In genomic region chr15:44719293-44719999, GRCh38 we compare ENCODE assay signal across 8 cellular contexts. TPM values are rescaled to one million over a fixed set of nuclear protein-coding genes. Genes with fewer than 3 reads are reported as not detected.
A peak's percentile ranks its signal among the peaks of the same experiment; 100 is the strongest.
DNase-seq lines count a peak whose midpoint lies in the region; ATAC-seq and TF ChIP-seq lines count a peak whose summit lies in the region.

No MANE protein-coding gene starts in this region.

- peak; percentile 50 for ATAC-seq in GM21447 (IDR thresholded peaks at IDR 0.05; ENCODE audit: unreplicated experiment)
- peak; percentile 72 to 77 for ATAC-seq in natural killer cell treated with Interleukin-12 subunit alpha and Interleukin-12 subunit beta and Interleukin-15 and Interleukin-18, amount 100 ng/mL, for 72 hours

- peak; percentile 74 for DNase-seq in GM06990 (ENCODE audit: extremely low read depth, insufficient read length)
- peak; percentile 46 for DNase-seq in KBM-7
- DNase-seq in activated T-cell treated with anti-CD3 and anti-CD28 coated beads for 48 hours (ENCODE audit: low read depth): peak; percentile 50
- peak; percentile 74 for DNase-seq in natural killer cell treated with Interleukin-12 subunit alpha and Interleukin-12 subunit beta and Interleukin-15 and Interleukin-18, amount 100 ng/mL, for 72 hours (ENCODE audit: low spot score)
- no peak for DNase-seq in C1 segment of cervical spinal cord (lab: John Stamatoyannopoulos, UW)
- no peak for DNase-seq in pons (ENCODE audit: low spot score)
- no peak for DNase-seq in D341Med (ENCODE audit: low spot score)

- H3K27me3 Mint-ChIP-seq in natural killer cell treated with Interleukin-12 subunit alpha and Interleukin-12 subunit beta and Interleukin-15 and Interleukin-18, amount 100 ng/mL, for 72 hours: no peaks in the 10 kb centered on the region

- H3K36me3 ChIP-seq in GM06990 (ENCODE audit: control insufficient read depth, insufficient read depth, low read length): peaks cover 23% of the 10 kb centered on the region

- H3K4me3 Mint-ChIP-seq in natural killer cell treated with Interleukin-12 subunit alpha and Interleukin-12 subunit beta and Interleukin-15 and Interleukin-18, amount 100 ng/mL, for 72 hours: peak overlapping the region; percentile 96

- no peaks in the 10 kb centered on the region for H3K27me3 ChIP-seq in GM06990 (replicated peaks; ENCODE audit: control insufficient read depth, insufficient read depth, low read length)

- in situ Hi-C loops in KBM-7 (cut with MboI; ENCODE audit: low pct_unique_long_range_greater_than_20kb, low sequenced_read_pairs): no loop called here

- no peaks in the 10 kb centered on the region for H3K9me3 Mint-ChIP-seq in natural killer cell treated with Interleukin-12 subunit alpha and Interleukin-12 subunit beta and Interleukin-15 and Interleukin-18, amount 100 ng/mL, for 72 hours

- H3K27ac Mint-ChIP-seq in natural killer cell treated with Interleukin-12 subunit alpha and Interleukin-12 subunit beta and Interleukin-15 and Interleukin-18, amount 100 ng/mL, for 72 hours: peak overlapping the region; percentile 99

- H3K4me3 ChIP-seq in GM06990 (replicated peaks; ENCODE audit: low read depth, low read length): no peak overlapping the region

- no peak for TF ChIP-seq CTCF in GM06990 (IDR thresholded peaks at IDR 0.05; ENCODE audit: insufficient read depth, low read length, poor library complexity, severe bottlenecking)

- H3K4me1 Mint-ChIP-seq in natural killer cell treated with Interleukin-12 subunit alpha and Interleukin-12 subunit beta and Interleukin-15 and Interleukin-18, amount 100 ng/mL, for 72 hours (ENCODE audit: low read depth in 2 of 2): peaks cover 74 to 85% of the 10 kb centered on the region in 2 donors

- peaks cover 43% of the 10 kb centered on the region for H3K36me3 Mint-ChIP-seq in natural killer cell treated with Interleukin-12 subunit alpha and Interleukin-12 subunit beta and Interleukin-15 and Interleukin-18, amount 100 ng/mL, for 72 hours

RNA-seq across cellular contexts. Expression of gene B2M, which starts 8.1 kb away (rescaled TPM):
- 1,000 to 10,000 TPM; 2,989 to 7,967 TPM for total RNA-seq in natural killer cell treated with Interleukin-12 subunit alpha and Interleukin-12 subunit beta and Interleukin-15 and Interleukin-18, amount 100 ng/mL, for 72 hours

RNA-seq across cellular contexts. Expression of gene PATL2, which starts 8.3 kb away (rescaled TPM):
- total RNA-seq in natural killer cell treated with Interleukin-12 subunit alpha and Interleukin-12 subunit beta and Interleukin-15 and Interleukin-18, amount 100 ng/mL, for 72 hours: 10 to 100 TPM; 13.0 to 19.1 TPM

RNA-seq across cellular contexts. Expression of gene TRIM69, which starts 16.9 kb away (rescaled TPM):
- 10 to 100 TPM; 28.8 to 33.9 TPM for total RNA-seq in natural killer cell treated with Interleukin-12 subunit alpha and Interleukin-12 subunit beta and Interleukin-15 and Interleukin-18, amount 100 ng/mL, for 72 hours

RNA-seq across cellular contexts. Expression of gene SPG11, which starts 56.0 kb away (rescaled TPM):
- total RNA-seq in natural killer cell treated with Interleukin-12 subunit alpha and Interleukin-12 subunit beta and Interleukin-15 and Interleukin-18, amount 100 ng/mL, for 72 hours: 100 to 1,000 TPM in 1 of 2 donors, 10 to 100 TPM in 1; 86.2 to 114 TPM

Comparison
In these comparisons a context has a peak if more than half of its experiments do, and no peak if none do; other contexts are left out.
1. DNase-seq: peak in GM06990 (single experiment), KBM-7 (single experiment), activated T-cell treated with anti-CD3 and anti-CD28 coated beads for 48 hours (single experiment) and natural killer cell treated with Interleukin-12 subunit alpha and Interleukin-12 subunit beta and Interleukin-15 and Interleukin-18, amount 100 ng/mL, for 72 hours (single experiment); none in C1 segment of cervical spinal cord (0 of 14), pons (single experiment) and D341Med (single experiment).